Comparison of ENCODE assay signal across 13 cellular contexts in genomic region chr2:190600293-190601103, GRCh38.
"Had no signal": no experiment of that assay in that cellular context is flagged by ENCODE, and none has a peak within 500 bp of the region (broad histone marks: within the 10 kb centered on the region; RNA-seq: fewer than 3 reads in every experiment).

No MANE protein-coding gene starts in this region.

- H3K27me3 Mint-ChIP-seq: brain; dendritic cell treated with granulocyte-macrophage colony-stimulating factor and Interleukin-4, amounts not matched to agents 40 ng/mL and 50 ng/mL, for 4 days; stimulated activated naive CD8-positive, alpha-beta T cell treated with anti-CD3 and anti-CD28 coated beads, Interleukin-15, Interleukin-2, amounts not matched to agents 100 ng/mL and 50 ng/mL, for 24 hours had no signal

- H3K4me3 Mint-ChIP-seq: brain; dendritic cell treated with granulocyte-macrophage colony-stimulating factor and Interleukin-4, amounts not matched to agents 40 ng/mL and 50 ng/mL, for 4 days; stimulated activated naive CD8-positive, alpha-beta T cell treated with anti-CD3 and anti-CD28 coated beads, Interleukin-15, Interleukin-2, amounts not matched to agents 100 ng/mL and 50 ng/mL, for 24 hours had no signal

- H3K27ac Mint-ChIP-seq: brain; dendritic cell treated with granulocyte-macrophage colony-stimulating factor and Interleukin-4, amounts not matched to agents 40 ng/mL and 50 ng/mL, for 4 days; stimulated activated naive CD8-positive, alpha-beta T cell treated with anti-CD3 and anti-CD28 coated beads, Interleukin-15, Interleukin-2, amounts not matched to agents 100 ng/mL and 50 ng/mL, for 24 hours had no signal

- H3K9me3 Mint-ChIP-seq: dendritic cell treated with granulocyte-macrophage colony-stimulating factor and Interleukin-4, amounts not matched to agents 40 ng/mL and 50 ng/mL, for 4 days had no signal

- ATAC-seq: left cardiac atrium had no signal

- H3K4me1 Mint-ChIP-seq: brain had no signal

- DNase-seq: activated CD4-positive, alpha-beta T cell treated with anti-CD3 and anti-CD28 coated beads for 4 hours; activated CD8-positive, alpha-beta memory T cell treated with anti-CD3 and anti-CD28 coated beads for 24 hours; activated naive CD4-positive, alpha-beta T cell treated with Interleukin-2 at 50 U/mL for 16 hours; amniotic stem cell; cerebellar nuclear complex; erythroblast; left cardiac atrium; stimulated activated CD4-positive, alpha-beta T cell treated with anti-CD3 and anti-CD28 coated beads, Interleukin-2, amount 100 ng/mL, for 48 hours; SW 1271; T-helper 9 cell had no signal
